In the genomic region with DNA sequence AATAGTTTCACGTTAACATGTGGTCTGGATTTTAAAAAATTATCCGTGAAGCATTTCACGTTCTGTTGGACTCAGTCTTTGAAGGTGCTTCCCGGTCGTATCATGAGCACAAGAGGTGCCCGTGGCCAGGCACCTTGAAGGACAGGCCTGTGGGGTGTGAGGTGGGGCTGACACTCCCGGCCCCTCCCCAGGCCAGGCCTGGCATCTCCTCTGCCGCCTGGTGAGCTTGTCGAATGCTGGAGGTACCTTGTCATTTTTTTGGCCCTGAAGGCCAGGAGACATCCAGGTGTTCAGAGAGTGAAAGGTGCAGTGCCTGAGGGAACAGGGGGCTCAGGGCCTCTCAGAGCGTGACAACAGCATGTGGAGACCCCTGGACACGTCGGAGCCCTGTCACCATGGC, we compare ENCODE assay signal across 3 cellular contexts.
"Had no signal": no experiment of that assay in that cellular context is flagged by ENCODE, and none has a peak within 500 bp of the region (broad histone marks: within the 10 kb centered on the region; RNA-seq: fewer than 3 reads in every experiment).

No MANE protein-coding gene starts in this region.

- DNase-seq: GDM1, GF-D8 had no signal

- ATAC-seq: GM12878 had no signal

- H3K4me3 ChIP-seq: GM12878 had no signal
